22 cellular contexts compared by ENCODE assay signal in the genomic region with DNA sequence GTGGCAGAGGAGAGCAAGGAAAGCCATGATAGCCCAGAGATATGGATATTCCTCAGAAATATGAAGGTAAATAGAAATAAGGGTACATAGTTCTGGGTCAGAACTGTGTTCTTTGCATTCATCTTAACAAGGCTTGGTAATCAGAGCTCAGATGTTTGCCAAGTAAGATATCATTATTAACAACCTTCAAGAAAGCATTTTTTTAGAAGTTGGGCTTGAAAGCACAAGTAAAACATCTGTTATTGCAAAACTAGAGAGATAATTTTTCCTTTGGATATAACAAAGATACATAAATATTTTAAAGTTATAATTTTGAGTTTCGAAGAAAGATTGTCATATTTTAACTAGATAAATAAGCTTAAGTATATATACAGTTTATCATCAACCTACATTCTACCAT.
"Had no signal": no experiment of that assay in that cellular context is flagged by ENCODE, and none has a peak within 500 bp of the region (broad histone marks: within the 10 kb centered on the region; RNA-seq: fewer than 3 reads in every experiment).

No MANE protein-coding gene starts in this region.

- H3K36me3 ChIP-seq: left lung, prostate gland, right atrium auricular region, sigmoid colon, spleen, thoracic aorta, tibial nerve, upper lobe of left lung had no signal

- ATAC-seq: left cardiac atrium; left lung; mucosa of descending colon; natural killer cell treated with Interleukin-12 subunit alpha and Interleukin-12 subunit beta and Interleukin-15 and Interleukin-18, amount 100 ng/mL, for 72 hours; stimulated activated memory B cell treated with anti-CD40 and anti-IgM and Interleukin-4, amounts not matched to agents 10 μg/mL and 1 μg/mL and 100 μg/mL, for 72 hours; stimulated activated naive CD8-positive, alpha-beta T cell treated with anti-CD3 and anti-CD28 coated beads, Interleukin-15, Interleukin-2, amounts not matched to agents 100 U/mL and 50 U/mL, for 24 hours had no signal

- H3K9me3 ChIP-seq: left lung, mucosa of descending colon, prostate gland, right atrium auricular region, sigmoid colon, spleen, thoracic aorta, tibial nerve, upper lobe of left lung had no signal

- H3K4me3 ChIP-seq: dorsolateral prefrontal cortex, left lung, mucosa of descending colon, prostate gland, right atrium auricular region, sigmoid colon, skin epidermis, spleen, thoracic aorta, tibial nerve, upper lobe of left lung had no signal

- DNase-seq: cerebellar nuclear complex; dorsolateral prefrontal cortex; effector CD4-positive, alpha-beta T cell; foreskin melanocyte; head of caudate nucleus; left cardiac atrium; left lung; mucosa of descending colon; naive B cell; nucleus accumbens; sigmoid colon; spleen; stimulated activated CD4-positive, alpha-beta T cell treated with anti-CD3 and anti-CD28 coated beads, Interleukin-4, amount 100 ng/mL, for 4 hours; stimulated activated naive CD8-positive, alpha-beta T cell treated with anti-CD3 and anti-CD28 coated beads, Interleukin-15, Interleukin-2, amounts not matched to agents 100 U/mL and 50 U/mL, for 24 hours; upper lobe of left lung had no signal

- H3K4me1 ChIP-seq: prostate gland, right atrium auricular region, sigmoid colon, tibial nerve, upper lobe of left lung had no signal

- H3K27me3 ChIP-seq: dorsolateral prefrontal cortex, left lung, right atrium auricular region, sigmoid colon, spleen, tibial nerve, upper lobe of left lung had no signal

- H3K27ac ChIP-seq: dorsolateral prefrontal cortex, left lung, prostate gland, right atrium auricular region, sigmoid colon, skin epidermis, spleen, thoracic aorta, tibial nerve, upper lobe of left lung had no signal
